Comparison of ENCODE assay signal across 36 cellular contexts in the genomic region with DNA sequence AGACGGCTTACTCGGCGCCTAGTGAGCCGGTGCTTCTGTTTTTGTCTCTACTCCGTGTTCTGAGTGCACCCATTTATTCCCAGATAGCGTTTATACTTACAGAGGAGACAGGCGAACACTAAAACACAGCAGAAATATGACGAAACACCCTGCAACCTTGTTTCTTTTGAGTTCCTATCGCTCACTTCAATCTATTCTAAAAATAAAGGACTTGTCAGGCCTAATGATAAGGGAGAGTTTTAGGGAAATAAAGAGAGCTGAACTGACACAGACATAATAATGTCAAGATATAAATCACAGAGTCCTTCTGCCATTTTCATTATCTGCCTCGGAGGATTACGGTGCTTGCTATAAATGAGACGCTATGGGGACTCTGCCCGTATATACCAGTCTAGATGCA.
"Had no signal": no experiment of that assay in that cellular context is flagged by ENCODE, and none has a peak within 500 bp of the region (broad histone marks: within the 10 kb centered on the region; RNA-seq: fewer than 3 reads in every experiment).

No MANE protein-coding gene starts in this region.

- H3K4me3 ChIP-seq: adrenal gland, body of pancreas, breast epithelium had no signal

- H3K9me3 ChIP-seq: adrenal gland, body of pancreas, breast epithelium had no signal

- H3K27ac ChIP-seq: adrenal gland, body of pancreas, brain microvascular endothelial cell, breast epithelium, VCaP had no signal

- H3K9me3 Mint-ChIP-seq: activated CD4-positive, alpha-beta memory T cell treated with anti-CD3 and anti-CD28 coated beads, Interleukin-2, amount 10 ng/mL, durations not matched to agents 7 days and 5 days; activated CD4-positive, alpha-beta T cell treated with anti-CD3 and anti-CD28 coated beads, Interleukin-2, amount 10 ng/mL, durations not matched to agents 7 days and 5 days; activated naive CD4-positive, alpha-beta T cell treated with anti-CD3 and anti-CD28 coated beads for 36 hours; activated naive CD4-positive, alpha-beta T cell treated with anti-CD3 and anti-CD28 coated beads, Interleukin-2, amount 50 U/mL, for 72 hours; activated naive CD8-positive, alpha-beta T cell treated with anti-CD3 and anti-CD28 coated beads for 36 hours; activated T-cell treated with anti-CD3 and anti-CD28 coated beads, Interleukin-2, amount 50 U/mL, for 72 hours; activated T-helper 1 cell treated with anti-CD3 and anti-CD28 coated beads, Interleukin-12 subunit alpha, Interleukin-12 subunit beta, Interleukin-2, Interleukin-4 antibody, amounts not matched to agents 30 ng/mL and 10 ng/mL and 1 ng/mL, durations not matched to agents 14 hours and 24 hours and 36 hours; activated T-helper 17 cell treated with anti-CD3 and anti-CD28 coated beads, Interleukin-2, amount 50 U/mL, for 72 hours; T-helper 1 cell treated with Interleukin-12 subunit alpha and Interleukin-12 subunit beta and Interleukin-4 antibody, amounts not matched to agents 30 μg/mL and 1 μg/mL, for 36 hours; T-helper 2 cell treated with Interferon-gamma antibody and Interleukin-4, amounts not matched to agents 5 μg/mL and 100 μg/mL, for 36 hours had no signal

- DNase-seq: activated CD4-positive, alpha-beta memory T cell treated with anti-CD3 and anti-CD28 coated beads, Interleukin-2, amount 10 ng/mL, durations not matched to agents 7 days and 5 days; activated CD4-positive, alpha-beta T cell treated with anti-CD3 and anti-CD28 coated beads for 1 hour; activated CD4-positive, alpha-beta T cell treated with anti-CD3 and anti-CD28 coated beads for 36 hours; activated CD4-positive, alpha-beta T cell treated with anti-CD3 and anti-CD28 coated beads for 48 hours; activated CD4-positive, alpha-beta T cell treated with anti-CD3 and anti-CD28 coated beads, Interleukin-2, amount 10 ng/mL, durations not matched to agents 7 days and 5 days; activated CD4-positive, alpha-beta T cell treated with anti-CD3 and anti-CD28 coated beads, Interleukin-2, amount 50 U/mL, for 48 hours; activated CD4-positive, CD25-positive, alpha-beta regulatory T cell; activated CD8-positive, alpha-beta memory T cell treated with anti-CD3 and anti-CD28 coated beads, Interleukin-2, amount 50 U/mL, for 4 hours; activated effector memory CD4-positive, alpha-beta T cell treated with anti-CD3 and anti-CD28 coated beads, Interleukin-2, amount 50 U/mL, for 16 hours; activated gamma-delta T cell treated with Interleukin-2 at 50 U/mL for 16 hours; activated naive CD4-positive, alpha-beta T cell; activated naive CD4-positive, alpha-beta T cell treated with anti-CD3 and anti-CD28 coated beads for 36 hours; activated naive CD4-positive, alpha-beta T cell treated with anti-CD3 and anti-CD28 coated beads, Interleukin-2, amount 50 U/mL, for 16 hours; activated naive CD8-positive, alpha-beta T cell treated with anti-CD3 and anti-CD28 coated beads for 36 hours; activated T-cell treated with anti-CD3 and anti-CD28 coated beads for 4 hours; activated T-cell treated with anti-CD3 and anti-CD28 coated beads, Interleukin-2, amount 50 U/mL, for 1 hour; activated T-cell treated with anti-CD3 and anti-CD28 coated beads, Interleukin-2, amount 50 U/mL, for 4 hours; activated T-cell treated with anti-CD3 and anti-CD28 coated beads, Interleukin-2, amount 50 U/mL, for 72 hours; adrenal gland; amniotic stem cell; aorta; body of pancreas; brain microvascular endothelial cell; central memory CD4-positive, alpha-beta T cell; T-helper 1 cell; T-helper 2 cell; T-helper 9 cell had no signal

- H3K27ac Mint-ChIP-seq: activated CD4-positive, alpha-beta memory T cell treated with anti-CD3 and anti-CD28 coated beads, Interleukin-2, amount 10 ng/mL, durations not matched to agents 7 days and 5 days; activated CD4-positive, alpha-beta T cell treated with anti-CD3 and anti-CD28 coated beads for 36 hours; activated CD4-positive, alpha-beta T cell treated with anti-CD3 and anti-CD28 coated beads, Interleukin-2, amount 10 ng/mL, durations not matched to agents 7 days and 5 days; activated naive CD4-positive, alpha-beta T cell treated with anti-CD3 and anti-CD28 coated beads for 36 hours; activated naive CD4-positive, alpha-beta T cell treated with anti-CD3 and anti-CD28 coated beads, Interleukin-2, amount 50 U/mL, for 72 hours; activated naive CD8-positive, alpha-beta T cell treated with anti-CD3 and anti-CD28 coated beads for 36 hours; activated T-cell treated with anti-CD3 and anti-CD28 coated beads, Interleukin-2, amount 50 U/mL, for 72 hours; activated T-helper 1 cell treated with anti-CD3 and anti-CD28 coated beads, Interleukin-12 subunit alpha, Interleukin-12 subunit beta, Interleukin-2, Interleukin-4 antibody, amounts not matched to agents 30 ng/mL and 10 ng/mL and 1 ng/mL, durations not matched to agents 14 hours and 24 hours and 36 hours; activated T-helper 17 cell treated with anti-CD3 and anti-CD28 coated beads, Interleukin-2, amount 50 U/mL, for 72 hours; T-helper 1 cell treated with Interleukin-12 subunit alpha and Interleukin-12 subunit beta and Interleukin-4 antibody, amounts not matched to agents 30 μg/mL and 1 μg/mL, for 36 hours; T-helper 2 cell treated with Interferon-gamma antibody and Interleukin-4, amounts not matched to agents 5 μg/mL and 100 μg/mL, for 36 hours; WTC11 had no signal

- H3K27me3 Mint-ChIP-seq: activated CD4-positive, alpha-beta memory T cell treated with anti-CD3 and anti-CD28 coated beads, Interleukin-2, amount 10 ng/mL, durations not matched to agents 7 days and 5 days; activated CD4-positive, alpha-beta T cell treated with anti-CD3 and anti-CD28 coated beads for 36 hours; activated CD4-positive, alpha-beta T cell treated with anti-CD3 and anti-CD28 coated beads, Interleukin-2, amount 10 ng/mL, durations not matched to agents 7 days and 5 days; activated T-helper 17 cell treated with anti-CD3 and anti-CD28 coated beads, Interleukin-2, amount 50 U/mL, for 72 hours had no signal

- H3K27me3 ChIP-seq: adrenal gland, body of pancreas, brain microvascular endothelial cell had no signal

- H3K36me3 Mint-ChIP-seq: activated naive CD4-positive, alpha-beta T cell treated with anti-CD3 and anti-CD28 coated beads, Interleukin-2, amount 50 U/mL, for 72 hours; activated naive CD8-positive, alpha-beta T cell treated with anti-CD3 and anti-CD28 coated beads for 36 hours had no signal

- H3K4me1 Mint-ChIP-seq: activated CD4-positive, alpha-beta memory T cell treated with anti-CD3 and anti-CD28 coated beads, Interleukin-2, amount 10 ng/mL, durations not matched to agents 7 days and 5 days; activated CD4-positive, alpha-beta T cell treated with anti-CD3 and anti-CD28 coated beads for 36 hours; activated CD4-positive, alpha-beta T cell treated with anti-CD3 and anti-CD28 coated beads, Interleukin-2, amount 10 ng/mL, durations not matched to agents 7 days and 5 days; activated naive CD8-positive, alpha-beta T cell treated with anti-CD3 and anti-CD28 coated beads for 36 hours; activated T-helper 17 cell treated with anti-CD3 and anti-CD28 coated beads, Interleukin-2, amount 50 U/mL, for 72 hours; WTC11 had no signal

- H3K36me3 ChIP-seq: adrenal gland, brain microvascular endothelial cell, breast epithelium had no signal

- ATAC-seq: activated CD4-positive, alpha-beta T cell treated with anti-CD3 and anti-CD28 coated beads for 36 hours; activated CD4-positive, CD25-positive, alpha-beta regulatory T cell treated with anti-CD3 and anti-CD28 coated beads, Interleukin-2, amount 50 U/mL, for 24 hours; activated naive CD4-positive, alpha-beta T cell treated with anti-CD3 and anti-CD28 coated beads, Interleukin-2, amount 50 U/mL, for 72 hours; activated T-cell treated with anti-CD3 and anti-CD28 coated beads, Interleukin-2, amount 50 U/mL, for 4 hours; activated T-cell treated with anti-CD3 and anti-CD28 coated beads, Interleukin-2, amount 50 U/mL, for 72 hours; activated T-helper 17 cell treated with anti-CD3 and anti-CD28 coated beads, Interleukin-2, amount 50 U/mL, for 72 hours; body of pancreas; WTC11 had no signal

- H3K4me3 Mint-ChIP-seq: activated CD4-positive, alpha-beta memory T cell treated with anti-CD3 and anti-CD28 coated beads, Interleukin-2, amount 10 ng/mL, durations not matched to agents 7 days and 5 days; activated CD4-positive, alpha-beta T cell treated with anti-CD3 and anti-CD28 coated beads for 36 hours; activated CD4-positive, alpha-beta T cell treated with anti-CD3 and anti-CD28 coated beads, Interleukin-2, amount 10 ng/mL, durations not matched to agents 7 days and 5 days; activated naive CD4-positive, alpha-beta T cell treated with anti-CD3 and anti-CD28 coated beads for 36 hours; activated naive CD8-positive, alpha-beta T cell treated with anti-CD3 and anti-CD28 coated beads for 36 hours; activated T-cell treated with anti-CD3 and anti-CD28 coated beads, Interleukin-2, amount 50 U/mL, for 4 hours; activated T-cell treated with anti-CD3 and anti-CD28 coated beads, Interleukin-2, amount 50 U/mL, for 72 hours; activated T-helper 1 cell treated with anti-CD3 and anti-CD28 coated beads, Interleukin-12 subunit alpha, Interleukin-12 subunit beta, Interleukin-2, Interleukin-4 antibody, amounts not matched to agents 30 ng/mL and 10 ng/mL and 1 ng/mL, durations not matched to agents 14 hours and 24 hours and 36 hours; activated T-helper 17 cell treated with anti-CD3 and anti-CD28 coated beads, Interleukin-2, amount 50 U/mL, for 72 hours; T-helper 1 cell treated with Interleukin-12 subunit alpha and Interleukin-12 subunit beta and Interleukin-4 antibody, amounts not matched to agents 30 μg/mL and 1 μg/mL, for 36 hours; T-helper 2 cell treated with Interferon-gamma antibody and Interleukin-4, amounts not matched to agents 5 μg/mL and 100 μg/mL, for 36 hours; WTC11 had no signal
